15 cellular contexts compared by ENCODE assay signal in the genomic region with DNA sequence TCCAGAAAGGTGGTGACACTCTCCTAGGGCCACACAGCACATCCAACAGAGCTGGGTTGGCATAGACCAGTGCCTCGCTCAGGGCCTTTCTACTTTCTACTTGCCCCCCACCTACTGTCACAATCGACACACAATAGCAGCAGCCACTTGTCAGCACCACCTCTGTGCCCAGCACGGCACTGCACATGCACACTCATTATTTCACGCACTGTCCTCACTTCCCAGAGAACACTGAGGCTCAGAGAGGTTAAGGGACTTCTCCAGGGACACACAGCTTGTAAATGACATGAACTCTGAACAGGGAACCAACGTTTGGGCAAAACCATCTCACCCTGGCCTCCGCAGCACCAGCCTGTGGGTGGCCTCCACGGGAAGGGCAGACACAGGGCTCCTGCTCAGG.
DNase-seq lines count a peak whose midpoint lies in the region; ATAC-seq and TF ChIP-seq lines count a peak whose summit lies in the region.
"Had no signal": no experiment of that assay in that cellular context is flagged by ENCODE, and none has a peak within 500 bp of the region (broad histone marks: within the 10 kb centered on the region; RNA-seq: fewer than 3 reads in every experiment).

No MANE protein-coding gene starts in this region.

- ATAC-seq in RWPE2 (ENCODE audit: low read depth) (no peak), HG03354 (IDR thresholded peaks at IDR 0.05; ENCODE audit: poor library complexity, severe bottlenecking, unreplicated experiment) (no peak), HG03571 (IDR thresholded peaks at IDR 0.05; ENCODE audit: unreplicated experiment) (no peak), HG02798 (IDR thresholded peaks at IDR 0.05; ENCODE audit: poor library complexity, unreplicated experiment) (no peak)
- ATAC-seq: activated T-helper 17 cell treated with anti-CD3 and anti-CD28 coated beads, Interleukin-2, amount 50 U/mL, for 72 hours had no signal

- no peak overlapping the region for H3K9ac ChIP-seq in fibroblast of lung (ENCODE audit: insufficient read depth, low read length)
- no peak overlapping the region for H3K9ac ChIP-seq in smooth muscle cell (ENCODE audit: low read depth)

- DNase-seq in AG04450 (ENCODE audit: low read depth, low spot score) = no peak
- DNase-seq in RWPE2 (ENCODE audit: low spot score) = no peak
- DNase-seq in fibroblast of lung (ENCODE audit: low read depth in 2 of 2) = no peak
- no peak for DNase-seq in smooth muscle cell (lab: John Stamatoyannopoulos, UW; ENCODE audit: unreplicated experiment)
- no peak for DNase-seq in hippocampal formation (lab: John Stamatoyannopoulos, UW)
- DNase-seq: COR-L47; MG63; NCI-H187; NCI-H446; NK-92 treated with Interleukin-12 subunit alpha and Interleukin-12 subunit beta, amount 100 ng/mL, for 24 hours had no signal

- no peaks in the 10 kb centered on the region for H3F3A ChIP-seq in smooth muscle cell (ENCODE audit: low read depth)

- POLR2A ChIA-PET in AG04450 (lab: Yijun Ruan, JAX) = no interaction called here

- H3K4me3 ChIP-seq in AG04450 (ENCODE audit: low read depth, low read length) = no peak overlapping the region
- no peak overlapping the region for H3K4me3 ChIP-seq in RWPE2 (ENCODE audit: severe bottlenecking)
- H3K4me3 ChIP-seq in fibroblast of lung (replicated peaks in 1 of 4; ENCODE audit: control extremely low read depth in 1 of 4, insufficient read depth in 1 of 4, low read depth in 3 of 4, low read length in 4 of 4) = no peak overlapping the region
- no peak overlapping the region for H3K4me3 ChIP-seq in smooth muscle cell
- H3K4me3 ChIP-seq: MG63, ovary had no signal

- no peaks in the 10 kb centered on the region; the same call in 1 of the 2 replicates for H3K9me3 ChIP-seq in AG04450 (ENCODE audit: control insufficient read depth, insufficient read depth, low read length)
- no peaks in the 10 kb centered on the region for H3K9me3 ChIP-seq in RWPE2 (ENCODE audit: severe bottlenecking)
- no peaks in the 10 kb centered on the region for H3K9me3 ChIP-seq in fibroblast of lung (ENCODE audit: control insufficient read depth, insufficient read depth, low read depth, low read length)
- H3K9me3 ChIP-seq in smooth muscle cell (replicated peaks; ENCODE audit: low read depth) = no peaks in the 10 kb centered on the region
- H3K9me3 ChIP-seq: MG63, ovary had no signal

- H3K4me1 ChIP-seq in RWPE2 (ENCODE audit: insufficient read depth, poor library complexity, severe bottlenecking) (peaks cover 87% of the 10 kb centered on the region), fibroblast of lung (ENCODE audit: control insufficient read depth, extremely low read depth, insufficient read depth, low read length) (peaks cover 83% of the 10 kb centered on the region), smooth muscle cell (ENCODE audit: low read depth) (peaks cover 28% of the 10 kb centered on the region)

- peaks cover 93% of the 10 kb centered on the region for H3K79me2 ChIP-seq in fibroblast of lung (ENCODE audit: control insufficient read depth, insufficient read depth, low read length)
- H3K79me2 ChIP-seq in smooth muscle cell (ENCODE audit: low read depth) = peaks cover 100% of the 10 kb centered on the region

- H2AFZ ChIP-seq in fibroblast of lung (ENCODE audit: low read length) = no peak overlapping the region
- no peak overlapping the region for H2AFZ ChIP-seq in smooth muscle cell (ENCODE audit: low read depth)

- H4K20me1 ChIP-seq in fibroblast of lung (ENCODE audit: control insufficient read depth, extremely low read depth, insufficient read depth, low read length) (peaks cover 3% of the 10 kb centered on the region), smooth muscle cell (ENCODE audit: low read depth) (peaks cover 100% of the 10 kb centered on the region)

- H3K27me3 ChIP-seq in AG04450 (ENCODE audit: control insufficient read depth, insufficient read depth, low read length) (no peaks in the 10 kb centered on the region), RWPE2 (ENCODE audit: insufficient read depth, poor library complexity, severe bottlenecking) (no peaks in the 10 kb centered on the region), fibroblast of lung (ENCODE audit: control insufficient read depth, insufficient read depth, low read length) (no peaks in the 10 kb centered on the region), smooth muscle cell (ENCODE audit: low read depth) (no peaks in the 10 kb centered on the region)
- H3K27me3 ChIP-seq: MG63, ovary had no signal

- H3K36me3 ChIP-seq in RWPE2 (ENCODE audit: low read depth) = peaks cover 57% of the 10 kb centered on the region
- H3K36me3 ChIP-seq in fibroblast of lung (ENCODE audit: control insufficient read depth, insufficient read depth, low read length) = peaks cover 13% of the 10 kb centered on the region
- H3K36me3 ChIP-seq in smooth muscle cell (ENCODE audit: low read depth) = no peaks in the 10 kb centered on the region
- H3K36me3 ChIP-seq: ovary had no signal

- WGBS in smooth muscle cell (ENCODE audit: low lambda C conversion rate) = 92% methylated on average over 7 of the region's 7 CpGs

- CTCF ChIA-PET in AG04450 (lab: Charles Lee) = no interaction called here

- H3K4me2 ChIP-seq in fibroblast of lung (ENCODE audit: extremely low read depth, insufficient read depth, low read length) = no peak overlapping the region
- H3K4me2 ChIP-seq in smooth muscle cell = no peak overlapping the region

- TF ChIP-seq CTCF in AG04450 (IDR thresholded peaks at IDR 0.05; ENCODE audit: low read depth, low read length) (no peak), RWPE2 (IDR thresholded peaks at IDR 0.05; ENCODE audit: poor library complexity, severe bottlenecking) (no peak), fibroblast of lung (conservative IDR thresholded peaks at IDR 0.05 in 1 of 2, IDR thresholded peaks at IDR 0.05 in 1 of 2; ENCODE audit: low read depth in 1 of 2, low read length in 2 of 2) (no peak), smooth muscle cell (IDR thresholded peaks at IDR 0.05; ENCODE audit: borderline replicate concordance, insufficient read depth, poor library complexity, severe bottlenecking) (no peak)

- H3K27ac ChIP-seq in AG04450 (ENCODE audit: low read depth, low read length) (peak overlapping the region; percentile 96), RWPE2 (ENCODE audit: poor library complexity, severe bottlenecking) (peak overlapping the region; percentile 84), fibroblast of lung (ENCODE audit: insufficient read depth, low read length) (peak overlapping the region; percentile 92), smooth muscle cell (ENCODE audit: low read depth) (peak overlapping the region; percentile 69)
- H3K27ac ChIP-seq: ovary had no signal
